ENCODE assay signal across 23 cellular contexts in the genomic region with DNA sequence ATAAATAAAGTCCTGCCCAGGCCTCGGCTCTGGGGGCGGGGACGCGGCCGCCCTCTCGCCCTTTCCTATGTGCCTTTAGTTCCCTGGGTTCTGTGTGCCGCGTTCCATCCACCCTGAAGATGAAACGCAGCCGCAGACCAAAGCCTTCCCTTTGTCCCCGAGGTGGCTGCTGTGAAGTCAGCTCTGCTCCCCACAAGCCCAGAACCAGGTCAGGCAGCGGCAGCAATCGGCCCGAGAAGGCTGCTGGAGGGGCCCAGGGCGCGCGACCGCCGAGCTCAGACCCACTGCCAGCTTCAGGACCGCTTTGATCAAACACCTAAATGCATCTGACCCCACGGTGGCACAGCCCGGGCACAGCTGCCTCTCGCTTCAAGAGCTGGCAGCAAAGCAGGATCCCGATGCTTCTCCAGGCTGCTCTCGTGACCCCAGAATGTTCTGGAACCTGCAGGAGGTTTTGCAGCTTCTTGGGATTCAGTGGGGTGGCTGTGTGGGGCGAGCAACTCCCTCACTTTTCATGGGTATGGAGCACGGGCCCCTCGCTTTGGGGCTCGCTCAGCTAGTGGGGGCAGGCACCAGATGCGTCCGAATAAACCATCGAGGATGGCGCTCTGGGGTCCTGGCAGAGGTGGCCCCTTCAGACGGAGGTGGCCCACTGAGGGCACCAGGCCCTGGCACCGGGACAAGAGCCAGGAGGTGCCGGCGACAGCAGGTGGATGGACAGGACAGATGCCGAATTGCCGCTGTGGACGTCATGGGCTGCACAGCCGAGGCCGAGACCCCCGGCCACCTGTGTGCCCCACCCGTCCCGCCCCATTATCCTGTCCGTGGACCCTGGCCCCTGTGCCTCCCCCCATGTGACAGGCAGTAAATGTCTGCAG. TPM values are rescaled to one million over a fixed set of nuclear protein-coding genes. Genes with fewer than 3 reads are reported as not detected.
A peak's percentile ranks its signal among the peaks of the same experiment; 100 is the strongest.
DNase-seq lines count a peak whose midpoint lies in the region; ATAC-seq and TF ChIP-seq lines count a peak whose summit lies in the region.
"Had no signal": no experiment of that assay in that cellular context is flagged by ENCODE, and none has a peak within 500 bp of the region (broad histone marks: within the 10 kb centered on the region; RNA-seq: fewer than 3 reads in every experiment).

No MANE protein-coding gene starts in this region.

- no peak overlapping the region for H3K14ac ChIP-seq in neuronal stem cell (ENCODE audit: low read length)

- peak overlapping the region; percentile 60 for H2BK5ac ChIP-seq in neuronal stem cell (ENCODE audit: low read length)

- H2BK12ac ChIP-seq in neuronal stem cell (ENCODE audit: low read length): no peak overlapping the region

- peak overlapping the region; percentile 74 for H2AK5ac ChIP-seq in neuronal stem cell (ENCODE audit: low read depth, low read length)

- H3K9me3 ChIP-seq in right atrium auricular region: no peaks in the 10 kb centered on the region
- no peaks in the 10 kb centered on the region for H3K9me3 ChIP-seq in right cardiac atrium (ENCODE audit: control insufficient read depth, low read length)
- peaks cover 2 to 3% of the 10 kb centered on the region in 2 donors for H3K9me3 ChIP-seq in neuronal stem cell (replicated peaks in 1 of 2; ENCODE audit: control insufficient read depth in 2 of 2, insufficient read depth in 1 of 2, low read depth in 1 of 2, low read length in 2 of 2)
- H3K9me3 ChIP-seq: BE2C had no signal

- H3K9ac ChIP-seq in neuronal stem cell (ENCODE audit: low read depth, low read length, poor library complexity): no peak overlapping the region

- DNase-seq in cardiac septum (ENCODE audit: low spot score) (peak; percentile 72), right atrium auricular region (ENCODE audit: low spot score) (no peak), right cardiac atrium (peak in 2 of 3 donors; percentile 30 to 55), neuronal stem cell (ENCODE audit: low spot score) (no peak), left colon (no peak)
- DNase-seq in activated CD4-positive, alpha-beta T cell treated with anti-CD3 and anti-CD28 coated beads, Interleukin-2, amount 50 U/mL, for 1 hour: no peak
- DNase-seq: ACHN; BE2C; C1 segment of cervical spinal cord; CD4-positive, CD25-positive, alpha-beta regulatory T cell; CD8-positive, alpha-beta memory T cell; COR-L47; DMS 273 treated with DMSO at 0.1 percent for 48 hours; DMS53; DND-41; EL; GOT3; H9; IMR-90 had no signal

- intact Hi-C loops in cardiac septum (cut with DNase I) (no loop called here), right cardiac atrium (cut with DNase I) (no loop called here), left colon (cut with DNase I, micrococcal nuclease) (no loop called here)

- H2BK120ac ChIP-seq in neuronal stem cell (ENCODE audit: low read depth, low read length): peak overlapping the region; percentile 24

- peaks cover 0 to 38% of the 10 kb centered on the region in 2 donors for H3K4me1 ChIP-seq in right atrium auricular region
- no peaks in the 10 kb centered on the region for H3K4me1 ChIP-seq in right cardiac atrium (ENCODE audit: control insufficient read depth, insufficient read depth, low read length)
- H3K4me1 ChIP-seq in neuronal stem cell (ENCODE audit: control insufficient read depth in 2 of 2, insufficient read depth in 1 of 2, low read depth in 1 of 2, low read length in 2 of 2): peaks cover 7 to 23% of the 10 kb centered on the region in 2 donors

- no peak overlapping the region for H3K4ac ChIP-seq in neuronal stem cell (ENCODE audit: low read length)

- peak overlapping the region; percentile 74 for H3K18ac ChIP-seq in neuronal stem cell (ENCODE audit: low read length)

- H3K36me3 ChIP-seq in right atrium auricular region (no peaks in the 10 kb centered on the region), neuronal stem cell (replicated peaks in 1 of 2; ENCODE audit: control insufficient read depth in 2 of 2, insufficient read depth in 2 of 2, low read length in 2 of 2) (no peaks in the 10 kb centered on the region)
- H3K36me3 ChIP-seq: BE2C had no signal

- H3K27me3 ChIP-seq in right atrium auricular region: no peaks in the 10 kb centered on the region
- no peaks in the 10 kb centered on the region for H3K27me3 ChIP-seq in right cardiac atrium (ENCODE audit: control insufficient read depth, insufficient read depth)
- peaks cover 0 to 11% (median 0%) of the 10 kb centered on the region in 3 experiments for H3K27me3 ChIP-seq in neuronal stem cell (ENCODE audit: control insufficient read depth in 3 of 3, insufficient read depth in 3 of 3, low read depth in 1 of 3, low read length in 3 of 3)

- ATAC-seq in right cardiac atrium: no peak
- no peak for ATAC-seq in left colon
- ATAC-seq: GM12878 had no signal

- H3K27ac ChIP-seq in right atrium auricular region: no peak overlapping the region
- no peak overlapping the region for H3K27ac ChIP-seq in right cardiac atrium (ENCODE audit: low read length)
- no peak overlapping the region for H3K27ac ChIP-seq in neuronal stem cell (replicated peaks; ENCODE audit: low read length)
- H3K27ac ChIP-seq: HL-60 had no signal

- no peak overlapping the region for H3K4me2 ChIP-seq in neuronal stem cell (ENCODE audit: insufficient read depth, low read length, poor library complexity, severe bottlenecking)

- TF ChIP-seq CTCF in right atrium auricular region (IDR thresholded peaks at IDR 0.05): no peak

- no peak overlapping the region for H3K23ac ChIP-seq in neuronal stem cell (ENCODE audit: low read depth, low read length, poor library complexity)

- H3K4me3 ChIP-seq in right atrium auricular region (no peak overlapping the region), right cardiac atrium (ENCODE audit: low read length) (no peak overlapping the region), neuronal stem cell (ENCODE audit: low read length in 2 of 2) (no peak overlapping the region)
- H3K4me3 ChIP-seq: GM12878 had no signal

- H3K79me1 ChIP-seq in neuronal stem cell (ENCODE audit: low read depth, low read length): peaks cover 11% of the 10 kb centered on the region

- peak overlapping the region; percentile 14 for H2BK15ac ChIP-seq in neuronal stem cell (ENCODE audit: low read length)

- peak overlapping the region; percentile 17 for H4K8ac ChIP-seq in neuronal stem cell (ENCODE audit: low read depth, low read length)

- no peak overlapping the region for H4K91ac ChIP-seq in neuronal stem cell (ENCODE audit: low read depth, low read length, poor library complexity)

- WGBS in right cardiac atrium: 86% methylated on average over 46 of the region's 46 CpGs
- WGBS in neuronal stem cell (ENCODE audit: extremely low coverage in 2 of 2, insufficient read length in 2 of 2, insufficient replicate concordance in 1 of 2), 2 donors: no CpG with 5 or more reads among the region's 46 CpGs

- H2AFZ ChIP-seq in neuronal stem cell (ENCODE audit: low read length): peak overlapping the region; percentile 63

RNA-seq across cellular contexts. Expression of gene CHRNA4, which starts 13.0 kb away (rescaled TPM):
- total RNA-seq in cardiac septum: 0.16 TPM
- total RNA-seq in right atrium auricular region: not detected
- total RNA-seq in right cardiac atrium: under 1 TPM in 3 of 4 donors, not detected in 1; 0.17 to 0.54 (median 0.38) TPM
- 0.02 TPM for polyA plus RNA-seq in right cardiac atrium
- 0.29 TPM for polyA plus RNA-seq in neuronal stem cell (2013, experiment 1 of 2)
- polyA plus RNA-seq in neuronal stem cell (2013, experiment 2 of 2): 0.19 TPM
- not detected for total RNA-seq in left colon
- total RNA-seq: CD4-positive, CD25-positive, alpha-beta regulatory T cell; CD8-positive, alpha-beta memory T cell; HT1080; IMR-90 had no signal
- polyA plus RNA-seq: CD4-positive, CD25-positive, alpha-beta regulatory T cell; CD8-positive, alpha-beta memory T cell; IMR-90 had no signal

RNA-seq across cellular contexts. Expression of gene COL20A1, which starts 55.2 kb away (rescaled TPM):
- total RNA-seq in cardiac septum: 0.22 TPM
- total RNA-seq in right atrium auricular region: not detected
- not detected for total RNA-seq in right cardiac atrium
- polyA plus RNA-seq in right cardiac atrium: not detected
- polyA plus RNA-seq in neuronal stem cell (2013, experiment 1 of 2): 0.13 TPM
- 0.08 TPM for polyA plus RNA-seq in neuronal stem cell (2013, experiment 2 of 2)
- not detected for total RNA-seq in left colon
- total RNA-seq: G401, GM12878, HT1080, IMR-90 had no signal
- polyA plus RNA-seq: CD4-positive, CD25-positive, alpha-beta regulatory T cell; CD8-positive, alpha-beta memory T cell; GM12878; IMR-90 had no signal

Comparison
In these comparisons a context has a peak if more than half of its experiments do, and no peak if none do; other contexts are left out.
1. DNase-seq: peak in cardiac septum (single experiment) and right cardiac atrium (2 of 3); none in right atrium auricular region (single experiment), neuronal stem cell (single experiment), activated CD4-positive, alpha-beta T cell treated with anti-CD3 and anti-CD28 coated beads, Interleukin-2, amount 50 U/mL, for 1 hour (single experiment) and left colon (0 of 2).